In the genomic region with DNA sequence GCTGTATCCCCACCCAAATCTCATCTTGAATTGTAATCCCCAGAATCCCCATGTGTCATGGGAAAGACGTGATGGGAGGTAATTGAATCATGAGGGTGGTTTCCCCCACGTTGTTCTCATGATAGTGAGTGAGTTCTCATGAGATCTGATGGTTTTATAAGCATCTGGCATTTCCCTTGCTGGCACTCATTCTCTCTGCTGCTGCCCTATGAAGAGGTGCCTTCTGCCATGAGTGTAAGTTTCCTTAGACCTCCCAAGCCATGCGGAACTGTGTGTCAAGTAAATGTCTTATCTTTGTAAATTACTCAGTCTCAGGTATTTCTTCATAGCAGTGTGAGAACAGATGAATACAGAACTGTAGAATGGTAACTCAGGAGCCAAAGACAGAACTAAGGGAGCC, we compare ENCODE assay signal across 10 cellular contexts. TPM values are rescaled to one million over a fixed set of nuclear protein-coding genes. Genes with fewer than 3 reads are reported as not detected.
DNase-seq lines count a peak whose midpoint lies in the region; ATAC-seq lines count a peak whose summit lies in the region.
"Not testable (repeated sequence)": the region's sequence is repeated elsewhere in the genome, so short reads cannot be mapped to it uniquely, and the experiment has no call there.
"Had no signal": no experiment of that assay in that cellular context is flagged by ENCODE, and none has a peak within 500 bp of the region (broad histone marks: within the 10 kb centered on the region; RNA-seq: fewer than 3 reads in every experiment).

No MANE protein-coding gene starts in this region.

- CTCF ChIA-PET in activated CD4-positive, alpha-beta T cell treated with anti-CD3 and anti-CD28 coated beads, Interleukin-2, amount 10 ng/mL, durations not matched to agents 7 days and 5 days (lab: Charles Lee): interaction anchor here (0.6 kb wide), 1 partner anchor 44 kb away, joined by 5 read pairs; no protein-coding TSS in a partner anchor

- POLR2A ChIA-PET in activated CD4-positive, alpha-beta T cell treated with anti-CD3 and anti-CD28 coated beads, Interleukin-2, amount 10 ng/mL, durations not matched to agents 7 days and 5 days (lab: Charles Lee); naive thymus-derived CD8-positive, alpha-beta T cell (lab: Charles Lee): not testable (repeated sequence)

- peak overlapping the region; percentile 99 for H3K27ac Mint-ChIP-seq in T-helper 17 cell
- H3K27ac Mint-ChIP-seq in activated CD4-positive, alpha-beta T cell treated with anti-CD3 and anti-CD28 coated beads, Interleukin-2, amount 10 ng/mL, durations not matched to agents 7 days and 5 days: peak overlapping the region; percentile 22
- H3K27ac Mint-ChIP-seq in activated T-cell treated with anti-CD3 and anti-CD28 coated beads, Interleukin-2, amount 50 U/mL, for 72 hours: peak overlapping the region; percentile 78
- H3K27ac Mint-ChIP-seq in activated naive CD8-positive, alpha-beta T cell treated with anti-CD3 and anti-CD28 coated beads, Interleukin-2, amount 50 U/mL, for 24 hours: peak overlapping the region; percentile 99
- peak overlapping the region; percentile 22 to 98 (median 52) for H3K27ac Mint-ChIP-seq in naive thymus-derived CD8-positive, alpha-beta T cell
- peak overlapping the region; percentile 99 for H3K27ac Mint-ChIP-seq in stimulated activated naive CD8-positive, alpha-beta T cell treated with anti-CD3 and anti-CD28 coated beads, Interleukin-15, Interleukin-2, amounts not matched to agents 100 ng/mL and 50 ng/mL, for 24 hours

- H3K36me3 Mint-ChIP-seq in T-helper 17 cell (ENCODE audit: low read depth); activated CD4-positive, alpha-beta T cell treated with anti-CD3 and anti-CD28 coated beads, Interleukin-2, amount 10 ng/mL, durations not matched to agents 7 days and 5 days (ENCODE audit: low read depth); naive thymus-derived CD8-positive, alpha-beta T cell: not testable (repeated sequence)
- H3K36me3 Mint-ChIP-seq in activated T-cell treated with anti-CD3 and anti-CD28 coated beads, Interleukin-2, amount 50 U/mL, for 72 hours (ENCODE audit: insufficient read depth in 2 of 2): peaks cover 8 to 24% of the 10 kb centered on the region in 2 donors
- peaks cover 27% of the 10 kb centered on the region for H3K36me3 Mint-ChIP-seq in activated naive CD8-positive, alpha-beta T cell treated with anti-CD3 and anti-CD28 coated beads, Interleukin-2, amount 50 U/mL, for 24 hours (ENCODE audit: low read depth)
- H3K36me3 Mint-ChIP-seq in stimulated activated naive CD8-positive, alpha-beta T cell treated with anti-CD3 and anti-CD28 coated beads, Interleukin-15, Interleukin-2, amounts not matched to agents 100 ng/mL and 50 ng/mL, for 24 hours (ENCODE audit: low read depth): peaks cover 20% of the 10 kb centered on the region

- not testable (repeated sequence) for H3K4me3 Mint-ChIP-seq in T-helper 17 cell; activated CD4-positive, alpha-beta T cell treated with anti-CD3 and anti-CD28 coated beads, Interleukin-2, amount 10 ng/mL, durations not matched to agents 7 days and 5 days
- H3K4me3 Mint-ChIP-seq in activated T-cell treated with anti-CD3 and anti-CD28 coated beads, Interleukin-2, amount 50 U/mL, for 72 hours: peak overlapping the region; percentile 68 to 73
- peak overlapping the region; percentile 39 for H3K4me3 Mint-ChIP-seq in activated naive CD8-positive, alpha-beta T cell treated with anti-CD3 and anti-CD28 coated beads, Interleukin-2, amount 50 U/mL, for 24 hours
- H3K4me3 Mint-ChIP-seq in naive thymus-derived CD8-positive, alpha-beta T cell: peak overlapping the region in 1 of 10 donors; percentile 8
- H3K4me3 Mint-ChIP-seq in stimulated activated naive CD8-positive, alpha-beta T cell treated with anti-CD3 and anti-CD28 coated beads, Interleukin-15, Interleukin-2, amounts not matched to agents 100 ng/mL and 50 ng/mL, for 24 hours: peak overlapping the region; percentile 61

- not testable (repeated sequence) for H3K27me3 Mint-ChIP-seq in T-helper 17 cell; activated CD4-positive, alpha-beta T cell treated with anti-CD3 and anti-CD28 coated beads, Interleukin-2, amount 10 ng/mL, durations not matched to agents 7 days and 5 days; activated T-cell treated with anti-CD3 and anti-CD28 coated beads, Interleukin-2, amount 50 U/mL, for 72 hours (ENCODE audit: low read depth); activated naive CD8-positive, alpha-beta T cell treated with anti-CD3 and anti-CD28 coated beads, Interleukin-2, amount 50 U/mL, for 24 hours; naive thymus-derived CD8-positive, alpha-beta T cell; stimulated activated naive CD8-positive, alpha-beta T cell treated with anti-CD3 and anti-CD28 coated beads, Interleukin-15, Interleukin-2, amounts not matched to agents 100 ng/mL and 50 ng/mL, for 24 hours

- not testable (repeated sequence) for ATAC-seq in T-helper 17 cell; naive thymus-derived CD8-positive, alpha-beta T cell
- peak; percentile 17 to 27 for ATAC-seq in activated T-cell treated with anti-CD3 and anti-CD28 coated beads, Interleukin-2, amount 50 U/mL, for 72 hours (replicated peaks in 1 of 2)
- ATAC-seq in activated naive CD8-positive, alpha-beta T cell treated with anti-CD3 and anti-CD28 coated beads, Interleukin-2, amount 50 U/mL, for 24 hours: peak; percentile 20

- H3K9me3 Mint-ChIP-seq in activated CD4-positive, alpha-beta T cell treated with anti-CD3 and anti-CD28 coated beads, Interleukin-2, amount 10 ng/mL, durations not matched to agents 7 days and 5 days; activated T-cell treated with anti-CD3 and anti-CD28 coated beads, Interleukin-2, amount 50 U/mL, for 72 hours; naive thymus-derived CD8-positive, alpha-beta T cell; stimulated activated naive CD8-positive, alpha-beta T cell treated with anti-CD3 and anti-CD28 coated beads, Interleukin-15, Interleukin-2, amounts not matched to agents 100 ng/mL and 50 ng/mL, for 24 hours: not testable (repeated sequence)
- H3K9me3 Mint-ChIP-seq in activated naive CD8-positive, alpha-beta T cell treated with anti-CD3 and anti-CD28 coated beads, Interleukin-2, amount 50 U/mL, for 24 hours: peaks cover 18% of the 10 kb centered on the region

- H3K4me1 Mint-ChIP-seq in T-helper 17 cell: peaks cover 26% of the 10 kb centered on the region
- peaks cover 45% of the 10 kb centered on the region for H3K4me1 Mint-ChIP-seq in activated CD4-positive, alpha-beta T cell treated with anti-CD3 and anti-CD28 coated beads, Interleukin-2, amount 10 ng/mL, durations not matched to agents 7 days and 5 days
- H3K4me1 Mint-ChIP-seq in activated T-cell treated with anti-CD3 and anti-CD28 coated beads, Interleukin-2, amount 50 U/mL, for 72 hours (ENCODE audit: low read depth): peaks cover 61% of the 10 kb centered on the region
- peaks cover 65% of the 10 kb centered on the region for H3K4me1 Mint-ChIP-seq in activated naive CD8-positive, alpha-beta T cell treated with anti-CD3 and anti-CD28 coated beads, Interleukin-2, amount 50 U/mL, for 24 hours
- H3K4me1 Mint-ChIP-seq in naive thymus-derived CD8-positive, alpha-beta T cell: peaks cover 27 to 59% (median 47%) of the 10 kb centered on the region in 4 donors
- peaks cover 65% of the 10 kb centered on the region for H3K4me1 Mint-ChIP-seq in stimulated activated naive CD8-positive, alpha-beta T cell treated with anti-CD3 and anti-CD28 coated beads, Interleukin-15, Interleukin-2, amounts not matched to agents 100 ng/mL and 50 ng/mL, for 24 hours (ENCODE audit: low read depth)

- not testable (repeated sequence) for DNase-seq in T-helper 17 cell; activated CD4-positive, alpha-beta T cell treated with anti-CD3 and anti-CD28 coated beads, Interleukin-2, amount 10 ng/mL, durations not matched to agents 7 days and 5 days; activated naive CD8-positive, alpha-beta T cell treated with anti-CD3 and anti-CD28 coated beads, Interleukin-2, amount 50 U/mL, for 24 hours; naive thymus-derived CD8-positive, alpha-beta T cell
- peak in 1 of 2 donors; percentile 49 for DNase-seq in activated T-cell treated with anti-CD3 and anti-CD28 coated beads, Interleukin-2, amount 50 U/mL, for 72 hours
- DNase-seq in activated naive CD4-positive, alpha-beta T cell treated with anti-CD3 and anti-CD28 coated beads, Interleukin-2, amount 50 U/mL, for 16 hours: peak; percentile 36

- H3K9me3 ChIP-seq in T-helper 17 cell (ENCODE audit: control insufficient read depth, low read length, poor library complexity, severe bottlenecking): not testable (repeated sequence)

RNA-seq across cellular contexts. Expression of a gene that starts 5.3 kb away (rescaled TPM):
- total RNA-seq in T-helper 17 cell: 100 to 1,000 TPM in 1 of 2 donors, 10 to 100 TPM in 1; 71.5 to 122 TPM
- 10 to 100 TPM; 52.0 to 63.6 TPM for total RNA-seq in activated CD4-positive, alpha-beta T cell treated with anti-CD3 and anti-CD28 coated beads, Interleukin-2, amount 10 ng/mL, durations not matched to agents 7 days and 5 days
- 100 to 1,000 TPM; 145 to 196 TPM for total RNA-seq in activated T-cell treated with anti-CD3 and anti-CD28 coated beads, Interleukin-2, amount 50 U/mL, for 72 hours
- 10 to 100 TPM; 31.9 to 36.1 TPM for total RNA-seq in naive thymus-derived CD8-positive, alpha-beta T cell
- polyA plus RNA-seq in naive thymus-derived CD8-positive, alpha-beta T cell: 10 to 100 TPM in 1 of 3 donors, 1 to 10 TPM in 2; 7.5 to 14.0 (median 8.6) TPM
- total RNA-seq: H9 had no signal
- polyA plus RNA-seq: A549, AG04450 had no signal

Comparison
In these comparisons a context has a peak if more than half of its experiments do, and no peak if none do; other contexts are left out.
1. H3K27ac Mint-ChIP-seq: peak in every context shown above with its lines; median percentile 99 in T-helper 17 cell; 99 in activated naive CD8-positive, alpha-beta T cell treated with anti-CD3 and anti-CD28 coated beads, Interleukin-2, amount 50 U/mL, for 24 hours; 99 in stimulated activated naive CD8-positive, alpha-beta T cell treated with anti-CD3 and anti-CD28 coated beads, Interleukin-15, Interleukin-2, amounts not matched to agents 100 ng/mL and 50 ng/mL, for 24 hours; 78 in activated T-cell treated with anti-CD3 and anti-CD28 coated beads, Interleukin-2, amount 50 U/mL, for 72 hours; 52 in naive thymus-derived CD8-positive, alpha-beta T cell; 22 in activated CD4-positive, alpha-beta T cell treated with anti-CD3 and anti-CD28 coated beads, Interleukin-2, amount 10 ng/mL, durations not matched to agents 7 days and 5 days.